19 cellular contexts compared by ENCODE assay signal in the genomic region with DNA sequence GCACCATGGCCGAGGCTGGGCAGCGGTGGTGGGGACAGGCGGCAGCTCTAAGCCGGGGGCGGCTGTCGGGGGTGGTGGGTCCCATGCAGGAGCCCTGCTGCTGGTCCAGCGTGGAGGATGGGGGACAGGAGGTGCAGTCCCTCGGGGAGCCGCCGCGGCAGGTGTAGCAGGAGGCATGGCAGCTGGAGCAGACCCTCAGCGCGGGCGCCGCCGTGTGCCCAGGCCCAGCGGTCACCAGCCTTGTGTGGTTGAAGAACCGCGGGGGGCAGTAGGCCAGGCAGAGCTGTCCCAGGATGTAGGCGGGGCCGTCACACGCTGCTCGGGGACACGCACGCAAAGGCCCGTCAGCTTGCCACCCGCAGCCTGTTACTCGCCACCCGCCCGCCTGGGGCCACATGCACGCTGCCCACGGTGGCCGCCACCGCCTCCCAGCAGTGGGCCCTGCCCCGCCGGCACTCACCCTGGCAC. TPM values are rescaled to one million over a fixed set of nuclear protein-coding genes. Genes with fewer than 3 reads are reported as not detected.
"Had no signal": no experiment of that assay in that cellular context is flagged by ENCODE, and none has a peak within 500 bp of the region (broad histone marks: within the 10 kb centered on the region; RNA-seq: fewer than 3 reads in every experiment).

No MANE protein-coding gene starts in this region.

- ATAC-seq: activated CD8-positive, alpha-beta T cell treated with anti-CD3 and anti-CD28 coated beads, Interleukin-2, amount 10 ng/mL, durations not matched to agents 7 days and 5 days; effector memory CD8-positive, alpha-beta T cell had no signal

- H3K9ac ChIP-seq: parathyroid adenoma had no signal

- H3K27me3 Mint-ChIP-seq: activated CD4-positive, alpha-beta T cell treated with anti-CD3 and anti-CD28 coated beads, Interleukin-2, amount 10 ng/mL, durations not matched to agents 24 days and 14 days; effector memory CD8-positive, alpha-beta T cell had no signal

- H3K27ac Mint-ChIP-seq: activated CD4-positive, alpha-beta T cell treated with anti-CD3 and anti-CD28 coated beads, Interleukin-2, amount 10 ng/mL, durations not matched to agents 24 days and 14 days; activated CD8-positive, alpha-beta T cell treated with anti-CD3 and anti-CD28 coated beads, Interleukin-2, amount 10 ng/mL, durations not matched to agents 7 days and 5 days; activated naive CD4-positive, alpha-beta T cell treated with anti-CD3 and anti-CD28 coated beads for 36 hours; activated T-helper 1 cell treated with anti-CD3 and anti-CD28 coated beads, Interleukin-12 subunit alpha, Interleukin-12 subunit beta, Interleukin-2, Interleukin-4 antibody, amounts not matched to agents 30 ng/mL and 10 ng/mL and 1 ng/mL, durations not matched to agents 14 hours and 24 hours and 36 hours; effector memory CD8-positive, alpha-beta T cell had no signal

- H3K4me3 Mint-ChIP-seq: activated CD4-positive, alpha-beta T cell treated with anti-CD3 and anti-CD28 coated beads, Interleukin-2, amount 10 ng/mL, durations not matched to agents 24 days and 14 days; activated CD8-positive, alpha-beta T cell treated with anti-CD3 and anti-CD28 coated beads, Interleukin-2, amount 10 ng/mL, durations not matched to agents 7 days and 5 days; activated naive CD4-positive, alpha-beta T cell treated with anti-CD3 and anti-CD28 coated beads for 36 hours; activated T-helper 1 cell treated with anti-CD3 and anti-CD28 coated beads, Interleukin-12 subunit alpha, Interleukin-12 subunit beta, Interleukin-2, Interleukin-4 antibody, amounts not matched to agents 30 ng/mL and 10 ng/mL and 1 ng/mL, durations not matched to agents 14 hours and 24 hours and 36 hours; effector memory CD8-positive, alpha-beta T cell had no signal

- H3K27ac ChIP-seq: epithelial cell of prostate, parathyroid adenoma, skin epidermis had no signal

- H3K79me2 ChIP-seq: parathyroid adenoma had no signal

- H3K9me3 Mint-ChIP-seq: activated CD4-positive, alpha-beta T cell treated with anti-CD3 and anti-CD28 coated beads, Interleukin-2, amount 10 ng/mL, durations not matched to agents 24 days and 14 days; activated naive CD4-positive, alpha-beta T cell treated with anti-CD3 and anti-CD28 coated beads for 36 hours; activated T-helper 1 cell treated with anti-CD3 and anti-CD28 coated beads, Interleukin-12 subunit alpha, Interleukin-12 subunit beta, Interleukin-2, Interleukin-4 antibody, amounts not matched to agents 30 ng/mL and 10 ng/mL and 1 ng/mL, durations not matched to agents 14 hours and 24 hours and 36 hours; effector memory CD8-positive, alpha-beta T cell; neural crest cell had no signal

- H2AFZ ChIP-seq: parathyroid adenoma had no signal

- H3K4me3 ChIP-seq: skin epidermis had no signal

- DNase-seq: activated CD4-positive, alpha-beta T cell treated with anti-CD3 and anti-CD28 coated beads, Interleukin-2, amount 10 ng/mL, durations not matched to agents 24 days and 14 days; activated CD4-positive, CD25-positive, alpha-beta regulatory T cell; activated CD8-positive, alpha-beta T cell treated with anti-CD3 and anti-CD28 coated beads, Interleukin-2, amount 10 ng/mL, durations not matched to agents 7 days and 5 days; activated naive CD4-positive, alpha-beta T cell treated with anti-CD3 and anti-CD28 coated beads for 36 hours; dermis blood vessel endothelial cell; effector memory CD8-positive, alpha-beta T cell; foreskin melanocyte; midbrain; stimulated activated CD4-positive, alpha-beta T cell treated with anti-CD3 and anti-CD28 coated beads, Interleukin-4, amount 100 ng/mL, for 24 hours; stimulated activated naive CD4-positive, alpha-beta T cell treated with Interleukin-2 at 50 U/mL for 16 hours; substantia nigra; trophoblast cell had no signal

RNA-seq across cellular contexts. Expression of a gene that starts 30.9 kb away (rescaled TPM):
- total RNA-seq: cerebellum, dermis blood vessel endothelial cell, neural crest cell had no signal

RNA-seq across cellular contexts. Expression of a gene that starts 32.0 kb away (rescaled TPM):
- total RNA-seq: activated CD8-positive, alpha-beta T cell treated with anti-CD3 and anti-CD28 coated beads, Interleukin-2, amount 10 ng/mL, durations not matched to agents 7 days and 5 days; kidney epithelial cell had no signal
